1 cellular context compared by ENCODE assay signal in the genomic region with DNA sequence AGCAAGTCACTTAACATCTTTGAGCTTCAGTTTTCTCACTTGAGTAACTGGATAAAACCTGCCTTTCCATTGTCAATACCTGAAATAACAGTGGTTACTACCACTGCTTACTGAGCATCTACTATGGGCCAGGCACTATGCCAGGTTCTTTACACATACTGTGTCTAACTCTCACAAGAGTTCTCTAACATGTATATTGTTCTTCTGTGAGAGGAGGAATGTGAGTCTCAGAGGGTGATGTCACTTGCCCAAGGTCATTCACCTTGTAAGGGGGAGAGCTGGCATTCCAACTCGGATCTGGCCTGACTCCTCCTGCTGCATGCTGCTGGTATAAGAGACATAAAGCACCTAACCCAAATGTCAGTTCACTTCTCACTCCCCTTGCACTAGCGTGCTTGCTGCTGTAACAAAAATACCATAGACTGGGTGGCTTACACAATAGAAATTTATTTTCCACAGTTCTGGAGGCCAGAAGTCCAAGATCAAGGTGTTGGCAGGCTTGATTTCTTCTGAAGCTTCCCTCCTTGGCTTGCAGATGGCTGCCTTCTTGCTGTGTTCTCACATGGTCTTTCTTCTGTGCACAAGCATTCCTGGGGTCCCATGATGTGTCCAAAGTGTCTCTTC.
TF ChIP-seq lines count a peak whose summit lies in the region.

No MANE protein-coding gene starts in this region.

TF ChIP-seq in HepG2, 621 proteins besides CTCF, POLR2A, EP300 and RAD21 (continued from another document and continues in another):
- TF ChIP-seq, protein P1, sequence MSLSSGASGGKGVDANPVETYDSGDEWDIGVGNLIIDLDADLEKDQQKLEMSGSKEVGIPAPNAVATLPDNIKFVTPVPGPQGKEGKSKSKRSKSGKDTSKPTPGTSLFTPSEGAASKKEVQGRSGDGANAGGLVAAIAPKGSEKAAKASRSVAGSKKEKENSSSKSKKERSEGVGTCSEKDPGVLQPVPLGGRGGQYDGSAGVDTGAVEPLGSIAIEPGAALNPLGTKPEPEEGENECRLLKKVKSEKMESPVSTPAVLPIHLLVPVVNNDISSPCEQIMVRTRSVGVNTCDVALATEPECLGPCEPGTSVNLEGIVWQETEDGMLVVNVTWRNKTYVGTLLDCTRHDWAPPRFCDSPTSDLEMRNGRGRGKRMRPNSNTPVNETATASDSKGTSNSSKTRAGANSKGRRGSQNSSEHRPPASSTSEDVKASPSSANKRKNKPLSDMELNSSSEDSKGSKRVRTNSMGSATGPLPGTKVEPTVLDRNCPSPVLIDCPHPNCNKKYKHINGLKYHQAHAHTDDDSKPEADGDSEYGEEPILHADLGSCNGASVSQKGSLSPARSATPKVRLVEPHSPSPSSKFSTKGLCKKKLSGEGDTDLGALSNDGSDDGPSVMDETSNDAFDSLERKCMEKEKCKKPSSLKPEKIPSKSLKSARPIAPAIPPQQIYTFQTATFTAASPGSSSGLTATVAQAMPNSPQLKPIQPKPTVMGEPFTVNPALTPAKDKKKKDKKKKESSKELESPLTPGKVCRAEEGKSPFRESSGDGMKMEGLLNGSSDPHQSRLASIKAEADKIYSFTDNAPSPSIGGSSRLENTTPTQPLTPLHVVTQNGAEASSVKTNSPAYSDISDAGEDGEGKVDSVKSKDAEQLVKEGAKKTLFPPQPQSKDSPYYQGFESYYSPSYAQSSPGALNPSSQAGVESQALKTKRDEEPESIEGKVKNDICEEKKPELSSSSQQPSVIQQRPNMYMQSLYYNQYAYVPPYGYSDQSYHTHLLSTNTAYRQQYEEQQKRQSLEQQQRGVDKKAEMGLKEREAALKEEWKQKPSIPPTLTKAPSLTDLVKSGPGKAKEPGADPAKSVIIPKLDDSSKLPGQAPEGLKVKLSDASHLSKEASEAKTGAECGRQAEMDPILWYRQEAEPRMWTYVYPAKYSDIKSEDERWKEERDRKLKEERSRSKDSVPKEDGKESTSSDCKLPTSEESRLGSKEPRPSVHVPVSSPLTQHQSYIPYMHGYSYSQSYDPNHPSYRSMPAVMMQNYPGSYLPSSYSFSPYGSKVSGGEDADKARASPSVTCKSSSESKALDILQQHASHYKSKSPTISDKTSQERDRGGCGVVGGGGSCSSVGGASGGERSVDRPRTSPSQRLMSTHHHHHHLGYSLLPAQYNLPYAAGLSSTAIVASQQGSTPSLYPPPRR (CRISPR knock-in tag; IDR thresholded peaks at IDR 0.05; ENCODE audit: borderline replicate concordance) = no peak
- TF ChIP-seq, protein P2, sequence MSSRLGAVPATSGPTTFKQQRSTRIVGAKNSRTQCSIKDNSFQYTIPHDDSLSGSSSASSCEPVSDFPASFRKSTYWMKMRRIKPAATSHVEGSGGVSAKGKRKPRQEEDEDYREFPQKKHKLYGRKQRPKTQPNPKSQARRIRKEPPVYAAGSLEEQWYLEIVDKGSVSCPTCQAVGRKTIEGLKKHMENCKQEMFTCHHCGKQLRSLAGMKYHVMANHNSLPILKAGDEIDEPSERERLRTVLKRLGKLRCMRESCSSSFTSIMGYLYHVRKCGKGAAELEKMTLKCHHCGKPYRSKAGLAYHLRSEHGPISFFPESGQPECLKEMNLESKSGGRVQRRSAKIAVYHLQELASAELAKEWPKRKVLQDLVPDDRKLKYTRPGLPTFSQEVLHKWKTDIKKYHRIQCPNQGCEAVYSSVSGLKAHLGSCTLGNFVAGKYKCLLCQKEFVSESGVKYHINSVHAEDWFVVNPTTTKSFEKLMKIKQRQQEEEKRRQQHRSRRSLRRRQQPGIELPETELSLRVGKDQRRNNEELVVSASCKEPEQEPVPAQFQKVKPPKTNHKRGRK (CRISPR knock-in tag; IDR thresholded peaks at IDR 0.05) = no peak
- TF ChIP-seq, protein P3, sequence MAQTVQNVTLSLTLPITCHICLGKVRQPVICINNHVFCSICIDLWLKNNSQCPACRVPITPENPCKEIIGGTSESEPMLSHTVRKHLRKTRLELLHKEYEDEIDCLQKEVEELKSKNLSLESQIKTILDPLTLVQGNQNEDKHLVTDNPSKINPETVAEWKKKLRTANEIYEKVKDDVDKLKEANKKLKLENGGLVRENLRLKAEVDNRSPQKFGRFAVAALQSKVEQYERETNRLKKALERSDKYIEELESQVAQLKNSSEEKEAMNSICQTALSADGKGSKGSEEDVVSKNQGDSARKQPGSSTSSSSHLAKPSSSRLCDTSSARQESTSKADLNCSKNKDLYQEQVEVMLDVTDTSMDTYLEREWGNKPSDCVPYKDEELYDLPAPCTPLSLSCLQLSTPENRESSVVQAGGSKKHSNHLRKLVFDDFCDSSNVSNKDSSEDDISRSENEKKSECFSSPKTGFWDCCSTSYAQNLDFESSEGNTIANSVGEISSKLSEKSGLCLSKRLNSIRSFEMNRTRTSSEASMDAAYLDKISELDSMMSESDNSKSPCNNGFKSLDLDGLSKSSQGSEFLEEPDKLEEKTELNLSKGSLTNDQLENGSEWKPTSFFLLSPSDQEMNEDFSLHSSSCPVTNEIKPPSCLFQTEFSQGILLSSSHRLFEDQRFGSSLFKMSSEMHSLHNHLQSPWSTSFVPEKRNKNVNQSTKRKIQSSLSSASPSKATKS (CRISPR knock-in tag; IDR thresholded peaks at IDR 0.05) = no peak
- TF ChIP-seq ZNF713 (CRISPR knock-in tag; IDR thresholded peaks at IDR 0.05) (no peak), GATAD2A (CRISPR knock-in tag; IDR thresholded peaks at IDR 0.05) (0 out of 2 replicates have a peak, but pooled peaks have one; percentile 41), SOX13 (IDR thresholded peaks at IDR 0.05) (no peak), SOX13 (CRISPR knock-in tag; conservative IDR thresholded peaks at IDR 0.05 in 1 of 2, IDR thresholded peaks at IDR 0.05 in 1 of 2) (peak in 1 of 2 experiments; percentile 43; a peak in 1 of 4 replicates), NFIC (IDR thresholded peaks at IDR 0.05; ENCODE audit: low read length) (no peak), KLF13 (CRISPR knock-in tag; IDR thresholded peaks at IDR 0.05) (no peak), ZNF234 (CRISPR knock-in tag; conservative IDR thresholded peaks at IDR 0.05) (no peak), NR2F2 (IDR thresholded peaks at IDR 0.05; ENCODE audit: borderline replicate concordance, low read depth) (no peak), KDM5A (IDR thresholded peaks at IDR 0.05; ENCODE audit: borderline replicate concordance, low read length) (no peak), CBFB (CRISPR knock-in tag; IDR thresholded peaks at IDR 0.05) (no peak), SCMH1 (CRISPR knock-in tag; IDR thresholded peaks at IDR 0.05; ENCODE audit: borderline replicate concordance) (no peak), NFKBIZ (CRISPR knock-in tag; IDR thresholded peaks at IDR 0.05) (no peak), PCBP1 (IDR thresholded peaks at IDR 0.05; ENCODE audit: borderline replicate concordance, low read depth, low read length) (no peak), ZNF567 (CRISPR knock-in tag; IDR thresholded peaks at IDR 0.05; ENCODE audit: borderline replicate concordance) (no peak), ZNF616 (CRISPR knock-in tag; IDR thresholded peaks at IDR 0.05; ENCODE audit: low read depth) (no peak), PRMT3 (CRISPR knock-in tag; IDR thresholded peaks at IDR 0.05; ENCODE audit: borderline replicate concordance, low read depth) (no peak), PAX8 (CRISPR knock-in tag; IDR thresholded peaks at IDR 0.05; ENCODE audit: borderline replicate concordance) (no peak), ZNF12 (CRISPR knock-in tag; IDR thresholded peaks at IDR 0.05) (peak; percentile 99), ISX (CRISPR knock-in tag; conservative IDR thresholded peaks at IDR 0.05) (no peak), RCOR2 (CRISPR knock-in tag; IDR thresholded peaks at IDR 0.05) (peak; percentile 82; the same call in 1 of the 2 replicates), RFXANK (CRISPR knock-in tag; IDR thresholded peaks at IDR 0.05) (no peak), TOPORS (CRISPR knock-in tag; IDR thresholded peaks at IDR 0.05) (no peak), SAP130 (CRISPR knock-in tag; IDR thresholded peaks at IDR 0.05; ENCODE audit: low read depth) (no peak; the same call in 1 of the 2 replicates), ZNF354B (CRISPR knock-in tag; IDR thresholded peaks at IDR 0.05) (no peak), THYN1 (CRISPR knock-in tag; IDR thresholded peaks at IDR 0.05; ENCODE audit: borderline replicate concordance, low read depth) (no peak), ZNF841 (CRISPR knock-in tag; IDR thresholded peaks at IDR 0.05; ENCODE audit: borderline replicate concordance) (no peak), ZNF674 (CRISPR knock-in tag; IDR thresholded peaks at IDR 0.05; ENCODE audit: low read depth) (no peak), RXRA (CRISPR knock-in tag; IDR thresholded peaks at IDR 0.05) (peak; percentile 14; the same call in 1 of the 2 replicates), ZNF839 (CRISPR knock-in tag; IDR thresholded peaks at IDR 0.05; ENCODE audit: borderline replicate concordance) (no peak), ARNT2 (CRISPR knock-in tag; IDR thresholded peaks at IDR 0.05; ENCODE audit: low read depth) (no peak), IKZF1 (IDR thresholded peaks at IDR 0.05) (no peak), DR1 (CRISPR knock-in tag; IDR thresholded peaks at IDR 0.05) (no peak), JUN (CRISPR knock-in tag; IDR thresholded peaks at IDR 0.05) (no peak), SMC3 (IDR thresholded peaks at IDR 0.05; ENCODE audit: low read length) (peak; percentile 33; the same call in 1 of the 2 replicates), PRPF4 (IDR thresholded peaks at IDR 0.05; ENCODE audit: low read depth, low read length, poor library complexity, severe bottlenecking) (no peak), ARNTL (CRISPR knock-in tag; IDR thresholded peaks at IDR 0.05) (no peak), ZNF235 (CRISPR knock-in tag; IDR thresholded peaks at IDR 0.05; ENCODE audit: borderline replicate concordance) (no peak), PHF21A (CRISPR knock-in tag; IDR thresholded peaks at IDR 0.05) (no peak), ASH2L (IDR thresholded peaks at IDR 0.05; ENCODE audit: insufficient read length, low read depth, low read length) (no peak), RBM39 (IDR thresholded peaks at IDR 0.05; ENCODE audit: low read depth, low read length, poor library complexity, severe bottlenecking) (no peak)
- TF ChIP-seq, protein P4, sequence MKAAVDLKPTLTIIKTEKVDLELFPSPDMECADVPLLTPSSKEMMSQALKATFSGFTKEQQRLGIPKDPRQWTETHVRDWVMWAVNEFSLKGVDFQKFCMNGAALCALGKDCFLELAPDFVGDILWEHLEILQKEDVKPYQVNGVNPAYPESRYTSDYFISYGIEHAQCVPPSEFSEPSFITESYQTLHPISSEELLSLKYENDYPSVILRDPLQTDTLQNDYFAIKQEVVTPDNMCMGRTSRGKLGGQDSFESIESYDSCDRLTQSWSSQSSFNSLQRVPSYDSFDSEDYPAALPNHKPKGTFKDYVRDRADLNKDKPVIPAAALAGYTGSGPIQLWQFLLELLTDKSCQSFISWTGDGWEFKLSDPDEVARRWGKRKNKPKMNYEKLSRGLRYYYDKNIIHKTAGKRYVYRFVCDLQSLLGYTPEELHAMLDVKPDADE (CRISPR knock-in tag; IDR thresholded peaks at IDR 0.05) = no peak
- TF ChIP-seq, protein P5, sequence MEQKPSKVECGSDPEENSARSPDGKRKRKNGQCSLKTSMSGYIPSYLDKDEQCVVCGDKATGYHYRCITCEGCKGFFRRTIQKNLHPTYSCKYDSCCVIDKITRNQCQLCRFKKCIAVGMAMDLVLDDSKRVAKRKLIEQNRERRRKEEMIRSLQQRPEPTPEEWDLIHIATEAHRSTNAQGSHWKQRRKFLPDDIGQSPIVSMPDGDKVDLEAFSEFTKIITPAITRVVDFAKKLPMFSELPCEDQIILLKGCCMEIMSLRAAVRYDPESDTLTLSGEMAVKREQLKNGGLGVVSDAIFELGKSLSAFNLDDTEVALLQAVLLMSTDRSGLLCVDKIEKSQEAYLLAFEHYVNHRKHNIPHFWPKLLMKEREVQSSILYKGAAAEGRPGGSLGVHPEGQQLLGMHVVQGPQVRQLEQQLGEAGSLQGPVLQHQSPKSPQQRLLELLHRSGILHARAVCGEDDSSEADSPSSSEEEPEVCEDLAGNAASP (CRISPR knock-in tag; IDR thresholded peaks at IDR 0.05; ENCODE audit: borderline replicate concordance) = no peak
- TF ChIP-seq, protein P6, sequence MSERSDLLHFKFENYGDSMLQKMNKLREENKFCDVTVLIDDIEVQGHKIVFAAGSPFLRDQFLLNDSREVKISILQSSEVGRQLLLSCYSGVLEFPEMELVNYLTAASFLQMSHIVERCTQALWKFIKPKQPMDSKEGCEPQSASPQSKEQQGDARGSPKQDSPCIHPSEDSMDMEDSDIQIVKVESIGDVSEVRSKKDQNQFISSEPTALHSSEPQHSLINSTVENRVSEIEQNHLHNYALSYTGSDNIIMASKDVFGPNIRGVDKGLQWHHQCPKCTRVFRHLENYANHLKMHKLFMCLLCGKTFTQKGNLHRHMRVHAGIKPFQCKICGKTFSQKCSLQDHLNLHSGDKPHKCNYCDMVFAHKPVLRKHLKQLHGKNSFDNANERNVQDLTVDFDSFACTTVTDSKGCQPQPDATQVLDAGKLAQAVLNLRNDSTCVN (CRISPR knock-in tag; IDR thresholded peaks at IDR 0.05; ENCODE audit: borderline replicate concordance) = no peak
- TF ChIP-seq, protein P7, sequence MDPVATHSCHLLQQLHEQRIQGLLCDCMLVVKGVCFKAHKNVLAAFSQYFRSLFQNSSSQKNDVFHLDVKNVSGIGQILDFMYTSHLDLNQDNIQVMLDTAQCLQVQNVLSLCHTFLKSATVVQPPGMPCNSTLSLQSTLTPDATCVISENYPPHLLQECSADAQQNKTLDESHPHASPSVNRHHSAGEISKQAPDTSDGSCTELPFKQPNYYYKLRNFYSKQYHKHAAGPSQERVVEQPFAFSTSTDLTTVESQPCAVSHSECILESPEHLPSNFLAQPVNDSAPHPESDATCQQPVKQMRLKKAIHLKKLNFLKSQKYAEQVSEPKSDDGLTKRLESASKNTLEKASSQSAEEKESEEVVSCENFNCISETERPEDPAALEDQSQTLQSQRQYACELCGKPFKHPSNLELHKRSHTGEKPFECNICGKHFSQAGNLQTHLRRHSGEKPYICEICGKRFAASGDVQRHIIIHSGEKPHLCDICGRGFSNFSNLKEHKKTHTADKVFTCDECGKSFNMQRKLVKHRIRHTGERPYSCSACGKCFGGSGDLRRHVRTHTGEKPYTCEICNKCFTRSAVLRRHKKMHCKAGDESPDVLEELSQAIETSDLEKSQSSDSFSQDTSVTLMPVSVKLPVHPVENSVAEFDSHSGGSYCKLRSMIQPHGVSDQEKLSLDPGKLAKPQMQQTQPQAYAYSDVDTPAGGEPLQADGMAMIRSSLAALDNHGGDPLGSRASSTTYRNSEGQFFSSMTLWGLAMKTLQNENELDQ (CRISPR knock-in tag; IDR thresholded peaks at IDR 0.05; ENCODE audit: borderline replicate concordance) = no peak
- TF ChIP-seq, protein P8, sequence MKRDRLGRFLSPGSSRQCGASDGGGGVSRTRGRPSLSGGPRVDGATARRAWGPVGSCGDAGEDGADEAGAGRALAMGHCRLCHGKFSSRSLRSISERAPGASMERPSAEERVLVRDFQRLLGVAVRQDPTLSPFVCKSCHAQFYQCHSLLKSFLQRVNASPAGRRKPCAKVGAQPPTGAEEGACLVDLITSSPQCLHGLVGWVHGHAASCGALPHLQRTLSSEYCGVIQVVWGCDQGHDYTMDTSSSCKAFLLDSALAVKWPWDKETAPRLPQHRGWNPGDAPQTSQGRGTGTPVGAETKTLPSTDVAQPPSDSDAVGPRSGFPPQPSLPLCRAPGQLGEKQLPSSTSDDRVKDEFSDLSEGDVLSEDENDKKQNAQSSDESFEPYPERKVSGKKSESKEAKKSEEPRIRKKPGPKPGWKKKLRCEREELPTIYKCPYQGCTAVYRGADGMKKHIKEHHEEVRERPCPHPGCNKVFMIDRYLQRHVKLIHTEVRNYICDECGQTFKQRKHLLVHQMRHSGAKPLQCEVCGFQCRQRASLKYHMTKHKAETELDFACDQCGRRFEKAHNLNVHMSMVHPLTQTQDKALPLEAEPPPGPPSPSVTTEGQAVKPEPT (CRISPR knock-in tag; IDR thresholded peaks at IDR 0.05; ENCODE audit: low read depth) = no peak
